Comparison of ENCODE assay signal across 24 cellular contexts in genomic region chr16:68658974-68659360, GRCh38. TPM values are rescaled to one million over a fixed set of nuclear protein-coding genes. Genes with fewer than 3 reads are reported as not detected.
DNase-seq lines count a peak whose midpoint lies in the region; ATAC-seq and TF ChIP-seq lines count a peak whose summit lies in the region.
"Had no signal": no experiment of that assay in that cellular context is flagged by ENCODE, and none has a peak within 500 bp of the region (broad histone marks: within the 10 kb centered on the region; RNA-seq: fewer than 3 reads in every experiment).

No MANE protein-coding gene starts in this region.

- peaks cover 19 to 26% of the 10 kb centered on the region in 2 experiments for H3K4me1 Mint-ChIP-seq in H9
- no peaks in the 10 kb centered on the region for H3K4me1 Mint-ChIP-seq in stimulated activated memory B cell treated with anti-CD40 and anti-IgM and Interleukin-4, amounts not matched to agents 10 μg/mL and 1 μg/mL and 100 μg/mL, for 72 hours
- H3K4me1 Mint-ChIP-seq: CD4-positive, CD25-positive, alpha-beta regulatory T cell; naive thymus-derived CD4-positive, alpha-beta T cell had no signal

- DNase-seq in H9: no peak
- no peak for DNase-seq in SJSA1 (ENCODE audit: low read depth in 1 of 2, low spot score in 2 of 2)
- no peak for DNase-seq in foreskin keratinocyte
- no peak for DNase-seq in smooth muscle cell (lab: John Stamatoyannopoulos, UW; ENCODE audit: unreplicated experiment)
- no peak for DNase-seq in DMS79 treated with DMSO at 0.1 percent for 48 hours (lab: John Stamatoyannopoulos, UW)
- DNase-seq in globus pallidus (ENCODE audit: low spot score): no peak
- DNase-seq: activated CD4-positive, alpha-beta T cell treated with anti-CD3 and anti-CD28 coated beads, Interleukin-2, amount 50 U/mL, for 1 hour; activated CD8-positive, alpha-beta memory T cell treated with anti-CD3 and anti-CD28 coated beads, Interleukin-2, amount 50 U/mL, for 4 hours; CD4-positive, CD25-positive, alpha-beta regulatory T cell; effector CD4-positive, alpha-beta T cell; erythroblast; naive thymus-derived CD4-positive, alpha-beta T cell; NCI-H1092; NCI-H1930; NCI-H345; OCI-M1; T-helper 2 cell had no signal

- no peak overlapping the region for H3K4me3 Mint-ChIP-seq in H9
- no peak overlapping the region for H3K4me3 Mint-ChIP-seq in stimulated activated memory B cell treated with anti-CD40 and anti-IgM and Interleukin-4, amounts not matched to agents 10 μg/mL and 1 μg/mL and 100 μg/mL, for 72 hours
- H3K4me3 Mint-ChIP-seq: activated naive CD8-positive, alpha-beta T cell; CD4-positive, CD25-positive, alpha-beta regulatory T cell; naive thymus-derived CD4-positive, alpha-beta T cell had no signal

- no peak overlapping the region for H3K14ac ChIP-seq in H9 (ENCODE audit: insufficient read depth, low read length)

- no peak overlapping the region for H2BK120ac ChIP-seq in H9 (ENCODE audit: low read depth, low read length, poor library complexity, severe bottlenecking)

- no peak overlapping the region for H4K8ac ChIP-seq in H9 (replicated peaks; ENCODE audit: insufficient read length, low read depth, low read length)

- no peaks in the 10 kb centered on the region for H3K27me3 Mint-ChIP-seq in H9 (ENCODE audit: low read depth)
- H3K27me3 Mint-ChIP-seq in stimulated activated memory B cell treated with anti-CD40 and anti-IgM and Interleukin-4, amounts not matched to agents 10 μg/mL and 1 μg/mL and 100 μg/mL, for 72 hours: peaks cover 59% of the 10 kb centered on the region

- H3K4me2 ChIP-seq in H9 (ENCODE audit: insufficient read depth, insufficient read length, low read length) (no peak overlapping the region), smooth muscle cell (peak overlapping the region; percentile 28)

- WGBS in H9 (ENCODE audit: extremely low coverage, insufficient read length, low lambda C conversion rate): no CpG with 5 or more reads among the region's 1 CpG
- 83% methylated on average over 1 of the region's 1 CpG for WGBS in smooth muscle cell (ENCODE audit: low lambda C conversion rate)

- H2BK15ac ChIP-seq in H9 (ENCODE audit: low read depth, low read length): no peak overlapping the region

- H3K18ac ChIP-seq in H9 (ENCODE audit: insufficient read length, low read depth, low read length): no peak overlapping the region

- no peak overlapping the region for H2BK12ac ChIP-seq in H9 (ENCODE audit: insufficient read length, low read depth, low read length)

- TF ChIP-seq CTCF in H9 (conservative IDR thresholded peaks at IDR 0.05) (no peak), foreskin keratinocyte (conservative IDR thresholded peaks at IDR 0.05) (no peak), smooth muscle cell (IDR thresholded peaks at IDR 0.05; ENCODE audit: borderline replicate concordance, insufficient read depth, poor library complexity, severe bottlenecking) (no peak)

- H3K79me2 ChIP-seq in H9 (ENCODE audit: insufficient read depth, low read length) (peaks cover 8% of the 10 kb centered on the region; the same call in 1 of the 2 replicates), smooth muscle cell (ENCODE audit: low read depth) (no peaks in the 10 kb centered on the region)

- peaks cover 3 to 13% (median 11%) of the 10 kb centered on the region in 3 experiments for H3K36me3 Mint-ChIP-seq in H9 (ENCODE audit: insufficient read depth in 1 of 3, low read depth in 3 of 3)
- H3K36me3 Mint-ChIP-seq in stimulated activated memory B cell treated with anti-CD40 and anti-IgM and Interleukin-4, amounts not matched to agents 10 μg/mL and 1 μg/mL and 100 μg/mL, for 72 hours: no peaks in the 10 kb centered on the region
- H3K36me3 Mint-ChIP-seq: activated naive CD8-positive, alpha-beta T cell; CD4-positive, CD25-positive, alpha-beta regulatory T cell; naive thymus-derived CD4-positive, alpha-beta T cell had no signal

- no peak overlapping the region for H3K56ac ChIP-seq in H9 (ENCODE audit: insufficient read length, low read depth, low read length)

- H3F3A ChIP-seq in smooth muscle cell (ENCODE audit: low read depth): peaks cover 21% of the 10 kb centered on the region

- H3K27ac ChIP-seq in H9 (ENCODE audit: insufficient read length, low read depth, low read length) (no peak overlapping the region), SJSA1 (peak overlapping the region; percentile 75), foreskin keratinocyte (peak overlapping the region; percentile 97), smooth muscle cell (ENCODE audit: low read depth) (peak overlapping the region; percentile 74)
- H3K27ac ChIP-seq: right atrium auricular region had no signal

- no peak overlapping the region for H3K23ac ChIP-seq in H9 (ENCODE audit: insufficient read length, low read depth, low read length)

- H2AFZ ChIP-seq in H9 (ENCODE audit: low read length) (no peak overlapping the region), smooth muscle cell (ENCODE audit: low read depth) (no peak overlapping the region)

- H3K9ac ChIP-seq in H9 (ENCODE audit: extremely low read depth, insufficient read length, low read length) (no peak overlapping the region), smooth muscle cell (ENCODE audit: low read depth) (peak overlapping the region; percentile 25)

- H3K9me3 ChIP-seq in H9 (ENCODE audit: control insufficient read depth, low read depth, low read length) (no peaks in the 10 kb centered on the region), SJSA1 (replicated peaks) (no peaks in the 10 kb centered on the region), smooth muscle cell (replicated peaks; ENCODE audit: low read depth) (no peaks in the 10 kb centered on the region)
- H3K9me3 ChIP-seq: ovary, right atrium auricular region had no signal

- H3K79me1 ChIP-seq in H9 (ENCODE audit: insufficient read depth, low read depth, low read length, poor library complexity, severe bottlenecking): peaks cover 4% of the 10 kb centered on the region

- H3K27me3 ChIP-seq in H9 (ENCODE audit: insufficient read depth, low read length): no peaks in the 10 kb centered on the region
- no peaks in the 10 kb centered on the region for H3K27me3 ChIP-seq in SJSA1 (replicated peaks)
- H3K27me3 ChIP-seq in foreskin keratinocyte: no peaks in the 10 kb centered on the region
- no peaks in the 10 kb centered on the region for H3K27me3 ChIP-seq in smooth muscle cell (ENCODE audit: low read depth)
- H3K27me3 ChIP-seq: ovary, right atrium auricular region had no signal

- no peak overlapping the region for H2AK5ac ChIP-seq in H9 (ENCODE audit: insufficient read length, low read length)

- H3K23me2 ChIP-seq in H9 (ENCODE audit: insufficient read length, low read depth, low read length, poor library complexity, severe bottlenecking): no peaks in the 10 kb centered on the region

- H4K91ac ChIP-seq in H9 (ENCODE audit: insufficient read length, low read depth, low read length): no peak overlapping the region

- H2BK20ac ChIP-seq in H9 (ENCODE audit: low read depth, low read length, poor library complexity, severe bottlenecking): no peak overlapping the region

- peak overlapping the region in 2 of 3 experiments; percentile 13; a peak in 1 of 7 replicates for H3K27ac Mint-ChIP-seq in H9
- no peak overlapping the region for H3K27ac Mint-ChIP-seq in stimulated activated memory B cell treated with anti-CD40 and anti-IgM and Interleukin-4, amounts not matched to agents 10 μg/mL and 1 μg/mL and 100 μg/mL, for 72 hours
- H3K27ac Mint-ChIP-seq: activated naive CD8-positive, alpha-beta T cell; activated T-helper 2 cell treated with anti-CD3 and anti-CD28 coated beads, Interferon-gamma antibody, Interleukin-2, Interleukin-4, amounts not matched to agents 10 μg/mL and 5 μg/mL and 100 μg/mL, durations not matched to agents 14 hours and 24 hours and 36 hours; CD4-positive, CD25-positive, alpha-beta regulatory T cell; naive thymus-derived CD4-positive, alpha-beta T cell had no signal

- H3K4me3 ChIP-seq in SJSA1 (no peak overlapping the region), smooth muscle cell (no peak overlapping the region)
- H3K4me3 ChIP-seq: ovary, right atrium auricular region had no signal

- H3K4me1 ChIP-seq in H9 (ENCODE audit: insufficient read depth, low read length) (no peaks in the 10 kb centered on the region), SJSA1 (replicated peaks) (peaks cover 34% of the 10 kb centered on the region), foreskin keratinocyte (peaks cover 54% of the 10 kb centered on the region), smooth muscle cell (ENCODE audit: low read depth) (peaks cover 7% of the 10 kb centered on the region)
- H3K4me1 ChIP-seq: right atrium auricular region had no signal

- no peak overlapping the region for H3T11ph ChIP-seq in H9 (ENCODE audit: low read length)

- H4K20me1 ChIP-seq in H9 (ENCODE audit: control insufficient read depth, insufficient read depth, insufficient read length): no peaks in the 10 kb centered on the region
- no peaks in the 10 kb centered on the region for H4K20me1 ChIP-seq in smooth muscle cell (ENCODE audit: low read depth)

- H4K5ac ChIP-seq in H9 (ENCODE audit: insufficient read length, low read depth, low read length): no peak overlapping the region

- H3K36me3 ChIP-seq in SJSA1 (no peaks in the 10 kb centered on the region), smooth muscle cell (ENCODE audit: low read depth) (no peaks in the 10 kb centered on the region)
- H3K36me3 ChIP-seq: ovary, right atrium auricular region had no signal

- H2BK5ac ChIP-seq in H9 (ENCODE audit: insufficient read length, low read length): no peak overlapping the region

- H3K9me3 Mint-ChIP-seq in H9: no peaks in the 10 kb centered on the region
- no peaks in the 10 kb centered on the region for H3K9me3 Mint-ChIP-seq in stimulated activated memory B cell treated with anti-CD40 and anti-IgM and Interleukin-4, amounts not matched to agents 10 μg/mL and 1 μg/mL and 100 μg/mL, for 72 hours
- H3K9me3 Mint-ChIP-seq: activated T-helper 2 cell treated with anti-CD3 and anti-CD28 coated beads, Interferon-gamma antibody, Interleukin-2, Interleukin-4, amounts not matched to agents 10 μg/mL and 5 μg/mL and 100 μg/mL, durations not matched to agents 14 hours and 24 hours and 36 hours; naive thymus-derived CD4-positive, alpha-beta T cell had no signal

- ATAC-seq in foreskin keratinocyte (no peak), HG02759 (IDR thresholded peaks at IDR 0.05; ENCODE audit: unreplicated experiment) (no peak)
- ATAC-seq in stimulated activated memory B cell treated with anti-CD40 and anti-IgM and Interleukin-4, amounts not matched to agents 10 μg/mL and 1 μg/mL and 100 μg/mL, for 72 hours: no peak
- ATAC-seq: naive thymus-derived CD4-positive, alpha-beta T cell had no signal

- no peak overlapping the region for H3K4ac ChIP-seq in H9 (ENCODE audit: low read depth, low read length)

RNA-seq across cellular contexts. Expression of gene CDH3, which starts 13.9 kb away (rescaled TPM):
- 92.9 and 97.2 TPM in 2 replicates for total RNA-seq in H9 (2021)
- 0.34 and 4.9 TPM in 2 replicates for total RNA-seq in SJSA1 (2014; rRNA removed; shearing (Covaris generic))
- 449 and 561 TPM in 2 replicates for total RNA-seq in foreskin keratinocyte
- 357 and 445 TPM in 2 replicates for polyA plus RNA-seq in foreskin keratinocyte
- 66.8 and 78.2 TPM in 2 replicates for total RNA-seq in smooth muscle cell
- 18.9 and 77.6 TPM in 2 replicates for polyA plus RNA-seq in smooth muscle cell
- total RNA-seq: LHCN-M2 had no signal

Comparison
In these comparisons a context has a peak if more than half of its experiments do, and no peak if none do; other contexts are left out.
1. RNA of gene CDH3, which starts 13.9 kb away (total RNA-seq): 449 to 561 TPM in foreskin keratinocyte, 92.9 to 97.2 TPM in H9 and 66.8 to 78.2 TPM in smooth muscle cell; 0.34 to 4.9 TPM in SJSA1; every median in the first group is over 10 times any median in the second.